In genomic region chr1:244835276-244836134, GRCh38 we compare ENCODE assay signal across 1 cellular context.
A peak's percentile ranks its signal among the peaks of the same experiment; 100 is the strongest.
TF ChIP-seq lines count a peak whose summit lies in the region.

A gene with protein sequence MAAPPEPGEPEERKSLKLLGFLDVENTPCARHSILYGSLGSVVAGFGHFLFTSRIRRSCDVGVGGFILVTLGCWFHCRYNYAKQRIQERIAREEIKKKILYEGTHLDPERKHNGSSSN (plus strand): TSS chr1:244835658. CDS start chr1:244835715, 57 bp downstream.

TF ChIP-seq in HepG2, 621 proteins besides CTCF, POLR2A, EP300 and RAD21 (continued from another document and continues in another):
- TF ChIP-seq MXD1 (CRISPR knock-in tag; IDR thresholded peaks at IDR 0.05) (peak; percentile 25; the same call in 1 of the 2 replicates), RELA (CRISPR knock-in tag; IDR thresholded peaks at IDR 0.05) (0 out of 2 replicates have a peak, but pooled peaks have one; percentile 48), MAZ (IDR thresholded peaks at IDR 0.05; ENCODE audit: borderline replicate concordance, low read depth, low read length) (peak; percentile 64), MAZ (CRISPR knock-in tag; IDR thresholded peaks at IDR 0.05; ENCODE audit: low read depth) (peak; percentile 97; the same call in 1 of the 2 replicates), AKAP8 (CRISPR knock-in tag; IDR thresholded peaks at IDR 0.05) (no peak), TCF7 (IDR thresholded peaks at IDR 0.05; ENCODE audit: low read depth) (peak; percentile 18; the same call in 1 of the 2 replicates), SP2 (CRISPR knock-in tag; IDR thresholded peaks at IDR 0.05) (0 out of 2 replicates have a peak, but pooled peaks have one; percentile 28), PTBP1 (IDR thresholded peaks at IDR 0.05; ENCODE audit: low read depth, low read length, poor library complexity, severe bottlenecking) (peak; percentile 66), HOXA3 (CRISPR knock-in tag; IDR thresholded peaks at IDR 0.05) (peak; percentile 95), RBFOX2 (IDR thresholded peaks at IDR 0.05; ENCODE audit: low read depth, low read length) (peak; percentile 97), ZNF431 (CRISPR knock-in tag; IDR thresholded peaks at IDR 0.05; ENCODE audit: borderline replicate concordance, low read depth) (peak; percentile 64; the same call in 1 of the 2 replicates), SMARCE1 (IDR thresholded peaks at IDR 0.05; ENCODE audit: borderline replicate concordance) (no peak), LBX2 (CRISPR knock-in tag; IDR thresholded peaks at IDR 0.05; ENCODE audit: borderline replicate concordance) (no peak; the same call in 1 of the 2 replicates), FOXC1 (CRISPR knock-in tag; IDR thresholded peaks at IDR 0.05; ENCODE audit: borderline replicate concordance) (no peak; the same call in 1 of the 2 replicates), ZNF792 (CRISPR knock-in tag; IDR thresholded peaks at IDR 0.05) (peak; percentile 27; the same call in 1 of the 2 replicates), MED1 (CRISPR knock-in tag; IDR thresholded peaks at IDR 0.05) (peak; percentile 1; the same call in 1 of the 2 replicates), CREB1 (IDR thresholded peaks at IDR 0.05) (no peak), CREB1 (CRISPR knock-in tag; IDR thresholded peaks at IDR 0.05) (peak; percentile 30; the same call in 1 of the 2 replicates), HCFC1 (IDR thresholded peaks at IDR 0.05; ENCODE audit: low read depth, low read length) (0 out of 2 replicates have a peak, but pooled peaks have one; percentile 4), ZNF563 (CRISPR knock-in tag; IDR thresholded peaks at IDR 0.05) (peak; percentile 48; the same call in 1 of the 2 replicates), ZNF777 (CRISPR knock-in tag; IDR thresholded peaks at IDR 0.05) (peak; percentile 65), ZNF674 (CRISPR knock-in tag; IDR thresholded peaks at IDR 0.05; ENCODE audit: low read depth) (0 out of 2 replicates have a peak, but pooled peaks have one; percentile 80), ZFP41 (CRISPR knock-in tag; IDR thresholded peaks at IDR 0.05; ENCODE audit: borderline replicate concordance) (peak; percentile 71; the same call in 1 of the 2 replicates), NFE2L2 (IDR thresholded peaks at IDR 0.05; ENCODE audit: low read length) (no peak), CBX2 (IDR thresholded peaks at IDR 0.05; ENCODE audit: low read depth, low read length) (no peak), CBX2 (CRISPR knock-in tag; IDR thresholded peaks at IDR 0.05; ENCODE audit: low read depth) (no peak), ZNF616 (CRISPR knock-in tag; IDR thresholded peaks at IDR 0.05; ENCODE audit: low read depth) (peak; percentile 79), ZNF761 (CRISPR knock-in tag; conservative IDR thresholded peaks at IDR 0.05) (no peak), MYC (CRISPR knock-in tag; IDR thresholded peaks at IDR 0.05; ENCODE audit: borderline replicate concordance) (peak; percentile 84), FOXA3 (CRISPR knock-in tag; IDR thresholded peaks at IDR 0.05) (peak; percentile 42; the same call in 1 of the 2 replicates), HIVEP1 (CRISPR knock-in tag; IDR thresholded peaks at IDR 0.05) (peak; percentile 10; the same call in 1 of the 2 replicates), WIZ (CRISPR knock-in tag; IDR thresholded peaks at IDR 0.05) (no peak), PAWR (CRISPR knock-in tag; IDR thresholded peaks at IDR 0.05; ENCODE audit: borderline replicate concordance) (no peak), CREB3 (CRISPR knock-in tag; IDR thresholded peaks at IDR 0.05) (no peak), NFYC (CRISPR knock-in tag; IDR thresholded peaks at IDR 0.05) (0 out of 2 replicates have a peak, but pooled peaks have one; percentile 4), TCF12 (IDR thresholded peaks at IDR 0.05) (no peak), TCF12 (CRISPR knock-in tag; IDR thresholded peaks at IDR 0.05) (no peak), MIER2 (CRISPR knock-in tag; IDR thresholded peaks at IDR 0.05) (no peak), ZNF329 (CRISPR knock-in tag; IDR thresholded peaks at IDR 0.05; ENCODE audit: low read depth) (peak; percentile 70; the same call in 1 of the 2 replicates), NPAS2 (CRISPR knock-in tag; IDR thresholded peaks at IDR 0.05; ENCODE audit: borderline replicate concordance) (no peak), THYN1 (CRISPR knock-in tag; IDR thresholded peaks at IDR 0.05; ENCODE audit: borderline replicate concordance, low read depth) (no peak)
- TF ChIP-seq, protein P1, sequence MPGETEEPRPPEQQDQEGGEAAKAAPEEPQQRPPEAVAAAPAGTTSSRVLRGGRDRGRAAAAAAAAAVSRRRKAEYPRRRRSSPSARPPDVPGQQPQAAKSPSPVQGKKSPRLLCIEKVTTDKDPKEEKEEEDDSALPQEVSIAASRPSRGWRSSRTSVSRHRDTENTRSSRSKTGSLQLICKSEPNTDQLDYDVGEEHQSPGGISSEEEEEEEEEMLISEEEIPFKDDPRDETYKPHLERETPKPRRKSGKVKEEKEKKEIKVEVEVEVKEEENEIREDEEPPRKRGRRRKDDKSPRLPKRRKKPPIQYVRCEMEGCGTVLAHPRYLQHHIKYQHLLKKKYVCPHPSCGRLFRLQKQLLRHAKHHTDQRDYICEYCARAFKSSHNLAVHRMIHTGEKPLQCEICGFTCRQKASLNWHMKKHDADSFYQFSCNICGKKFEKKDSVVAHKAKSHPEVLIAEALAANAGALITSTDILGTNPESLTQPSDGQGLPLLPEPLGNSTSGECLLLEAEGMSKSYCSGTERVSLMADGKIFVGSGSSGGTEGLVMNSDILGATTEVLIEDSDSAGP (CRISPR knock-in tag; IDR thresholded peaks at IDR 0.05; ENCODE audit: borderline replicate concordance) = peak; percentile 37
- TF ChIP-seq, protein P2, sequence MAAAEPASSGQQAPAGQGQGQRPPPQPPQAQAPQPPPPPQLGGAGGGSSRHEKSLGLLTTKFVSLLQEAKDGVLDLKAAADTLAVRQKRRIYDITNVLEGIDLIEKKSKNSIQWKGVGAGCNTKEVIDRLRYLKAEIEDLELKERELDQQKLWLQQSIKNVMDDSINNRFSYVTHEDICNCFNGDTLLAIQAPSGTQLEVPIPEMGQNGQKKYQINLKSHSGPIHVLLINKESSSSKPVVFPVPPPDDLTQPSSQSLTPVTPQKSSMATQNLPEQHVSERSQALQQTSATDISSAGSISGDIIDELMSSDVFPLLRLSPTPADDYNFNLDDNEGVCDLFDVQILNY (CRISPR knock-in tag; conservative IDR thresholded peaks at IDR 0.05) = peak; percentile 75; the same call in 1 of the 2 replicates
- TF ChIP-seq, protein P3, sequence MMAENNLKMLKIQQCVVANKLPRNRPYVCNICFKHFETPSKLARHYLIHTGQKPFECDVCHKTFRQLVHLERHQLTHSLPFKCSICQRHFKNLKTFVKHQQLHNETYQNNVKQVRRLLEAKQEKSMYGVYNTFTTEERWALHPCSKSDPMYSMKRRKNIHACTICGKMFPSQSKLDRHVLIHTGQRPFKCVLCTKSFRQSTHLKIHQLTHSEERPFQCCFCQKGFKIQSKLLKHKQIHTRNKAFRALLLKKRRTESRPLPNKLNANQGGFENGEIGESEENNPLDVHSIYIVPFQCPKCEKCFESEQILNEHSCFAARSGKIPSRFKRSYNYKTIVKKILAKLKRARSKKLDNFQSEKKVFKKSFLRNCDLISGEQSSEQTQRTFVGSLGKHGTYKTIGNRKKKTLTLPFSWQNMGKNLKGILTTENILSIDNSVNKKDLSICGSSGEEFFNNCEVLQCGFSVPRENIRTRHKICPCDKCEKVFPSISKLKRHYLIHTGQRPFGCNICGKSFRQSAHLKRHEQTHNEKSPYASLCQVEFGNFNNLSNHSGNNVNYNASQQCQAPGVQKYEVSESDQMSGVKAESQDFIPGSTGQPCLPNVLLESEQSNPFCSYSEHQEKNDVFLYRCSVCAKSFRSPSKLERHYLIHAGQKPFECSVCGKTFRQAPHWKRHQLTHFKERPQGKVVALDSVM (CRISPR knock-in tag; IDR thresholded peaks at IDR 0.05) = peak; percentile 53
- TF ChIP-seq, protein P4, sequence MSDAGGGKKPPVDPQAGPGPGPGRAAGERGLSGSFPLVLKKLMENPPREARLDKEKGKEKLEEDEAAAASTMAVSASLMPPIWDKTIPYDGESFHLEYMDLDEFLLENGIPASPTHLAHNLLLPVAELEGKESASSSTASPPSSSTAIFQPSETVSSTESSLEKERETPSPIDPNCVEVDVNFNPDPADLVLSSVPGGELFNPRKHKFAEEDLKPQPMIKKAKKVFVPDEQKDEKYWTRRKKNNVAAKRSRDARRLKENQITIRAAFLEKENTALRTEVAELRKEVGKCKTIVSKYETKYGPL (CRISPR knock-in tag; IDR thresholded peaks at IDR 0.05) = no peak; the same call in 1 of the 2 replicates
- TF ChIP-seq, protein P5, sequence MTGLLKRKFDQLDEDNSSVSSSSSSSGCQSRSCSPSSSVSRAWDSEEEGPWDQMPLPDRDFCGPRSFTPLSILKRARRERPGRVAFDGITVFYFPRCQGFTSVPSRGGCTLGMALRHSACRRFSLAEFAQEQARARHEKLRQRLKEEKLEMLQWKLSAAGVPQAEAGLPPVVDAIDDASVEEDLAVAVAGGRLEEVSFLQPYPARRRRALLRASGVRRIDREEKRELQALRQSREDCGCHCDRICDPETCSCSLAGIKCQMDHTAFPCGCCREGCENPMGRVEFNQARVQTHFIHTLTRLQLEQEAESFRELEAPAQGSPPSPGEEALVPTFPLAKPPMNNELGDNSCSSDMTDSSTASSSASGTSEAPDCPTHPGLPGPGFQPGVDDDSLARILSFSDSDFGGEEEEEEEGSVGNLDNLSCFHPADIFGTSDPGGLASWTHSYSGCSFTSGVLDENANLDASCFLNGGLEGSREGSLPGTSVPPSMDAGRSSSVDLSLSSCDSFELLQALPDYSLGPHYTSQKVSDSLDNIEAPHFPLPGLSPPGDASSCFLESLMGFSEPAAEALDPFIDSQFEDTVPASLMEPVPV (CRISPR knock-in tag; IDR thresholded peaks at IDR 0.05) = no peak; the same call in 1 of the 2 replicates
- TF ChIP-seq, protein P6, sequence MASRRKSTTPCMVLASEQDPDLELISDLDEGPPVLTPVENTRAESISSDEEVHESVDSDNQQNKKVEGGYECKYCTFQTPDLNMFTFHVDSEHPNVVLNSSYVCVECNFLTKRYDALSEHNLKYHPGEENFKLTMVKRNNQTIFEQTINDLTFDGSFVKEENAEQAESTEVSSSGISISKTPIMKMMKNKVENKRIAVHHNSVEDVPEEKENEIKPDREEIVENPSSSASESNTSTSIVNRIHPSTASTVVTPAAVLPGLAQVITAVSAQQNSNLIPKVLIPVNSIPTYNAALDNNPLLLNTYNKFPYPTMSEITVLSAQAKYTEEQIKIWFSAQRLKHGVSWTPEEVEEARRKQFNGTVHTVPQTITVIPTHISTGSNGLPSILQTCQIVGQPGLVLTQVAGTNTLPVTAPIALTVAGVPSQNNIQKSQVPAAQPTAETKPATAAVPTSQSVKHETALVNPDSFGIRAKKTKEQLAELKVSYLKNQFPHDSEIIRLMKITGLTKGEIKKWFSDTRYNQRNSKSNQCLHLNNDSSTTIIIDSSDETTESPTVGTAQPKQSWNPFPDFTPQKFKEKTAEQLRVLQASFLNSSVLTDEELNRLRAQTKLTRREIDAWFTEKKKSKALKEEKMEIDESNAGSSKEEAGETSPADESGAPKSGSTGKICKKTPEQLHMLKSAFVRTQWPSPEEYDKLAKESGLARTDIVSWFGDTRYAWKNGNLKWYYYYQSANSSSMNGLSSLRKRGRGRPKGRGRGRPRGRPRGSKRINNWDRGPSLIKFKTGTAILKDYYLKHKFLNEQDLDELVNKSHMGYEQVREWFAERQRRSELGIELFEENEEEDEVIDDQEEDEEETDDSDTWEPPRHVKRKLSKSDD (CRISPR knock-in tag; IDR thresholded peaks at IDR 0.05; ENCODE audit: low read depth) = peak; percentile 80
- TF ChIP-seq, protein P7, sequence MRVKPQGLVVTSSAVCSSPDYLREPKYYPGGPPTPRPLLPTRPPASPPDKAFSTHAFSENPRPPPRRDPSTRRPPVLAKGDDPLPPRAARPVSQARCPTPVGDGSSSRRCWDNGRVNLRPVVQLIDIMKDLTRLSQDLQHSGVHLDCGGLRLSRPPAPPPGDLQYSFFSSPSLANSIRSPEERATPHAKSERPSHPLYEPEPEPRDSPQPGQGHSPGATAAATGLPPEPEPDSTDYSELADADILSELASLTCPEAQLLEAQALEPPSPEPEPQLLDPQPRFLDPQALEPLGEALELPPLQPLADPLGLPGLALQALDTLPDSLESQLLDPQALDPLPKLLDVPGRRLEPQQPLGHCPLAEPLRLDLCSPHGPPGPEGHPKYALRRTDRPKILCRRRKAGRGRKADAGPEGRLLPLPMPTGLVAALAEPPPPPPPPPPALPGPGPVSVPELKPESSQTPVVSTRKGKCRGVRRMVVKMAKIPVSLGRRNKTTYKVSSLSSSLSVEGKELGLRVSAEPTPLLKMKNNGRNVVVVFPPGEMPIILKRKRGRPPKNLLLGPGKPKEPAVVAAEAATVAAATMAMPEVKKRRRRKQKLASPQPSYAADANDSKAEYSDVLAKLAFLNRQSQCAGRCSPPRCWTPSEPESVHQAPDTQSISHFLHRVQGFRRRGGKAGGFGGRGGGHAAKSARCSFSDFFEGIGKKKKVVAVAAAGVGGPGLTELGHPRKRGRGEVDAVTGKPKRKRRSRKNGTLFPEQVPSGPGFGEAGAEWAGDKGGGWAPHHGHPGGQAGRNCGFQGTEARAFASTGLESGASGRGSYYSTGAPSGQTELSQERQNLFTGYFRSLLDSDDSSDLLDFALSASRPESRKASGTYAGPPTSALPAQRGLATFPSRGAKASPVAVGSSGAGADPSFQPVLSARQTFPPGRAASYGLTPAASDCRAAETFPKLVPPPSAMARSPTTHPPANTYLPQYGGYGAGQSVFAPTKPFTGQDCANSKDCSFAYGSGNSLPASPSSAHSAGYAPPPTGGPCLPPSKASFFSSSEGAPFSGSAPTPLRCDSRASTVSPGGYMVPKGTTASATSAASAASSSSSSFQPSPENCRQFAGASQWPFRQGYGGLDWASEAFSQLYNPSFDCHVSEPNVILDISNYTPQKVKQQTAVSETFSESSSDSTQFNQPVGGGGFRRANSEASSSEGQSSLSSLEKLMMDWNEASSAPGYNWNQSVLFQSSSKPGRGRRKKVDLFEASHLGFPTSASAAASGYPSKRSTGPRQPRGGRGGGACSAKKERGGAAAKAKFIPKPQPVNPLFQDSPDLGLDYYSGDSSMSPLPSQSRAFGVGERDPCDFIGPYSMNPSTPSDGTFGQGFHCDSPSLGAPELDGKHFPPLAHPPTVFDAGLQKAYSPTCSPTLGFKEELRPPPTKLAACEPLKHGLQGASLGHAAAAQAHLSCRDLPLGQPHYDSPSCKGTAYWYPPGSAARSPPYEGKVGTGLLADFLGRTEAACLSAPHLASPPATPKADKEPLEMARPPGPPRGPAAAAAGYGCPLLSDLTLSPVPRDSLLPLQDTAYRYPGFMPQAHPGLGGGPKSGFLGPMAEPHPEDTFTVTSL (CRISPR knock-in tag; IDR thresholded peaks at IDR 0.05; ENCODE audit: borderline replicate concordance) = 0 out of 2 replicates have a peak, but pooled peaks have one; percentile 26
